22 cellular contexts compared by ENCODE assay signal in genomic region chr1:197218857-197219256, GRCh38. TPM values are rescaled to one million over a fixed set of nuclear protein-coding genes. Genes with fewer than 3 reads are reported as not detected.
"Had no signal": no experiment of that assay in that cellular context is flagged by ENCODE, and none has a peak within 500 bp of the region (broad histone marks: within the 10 kb centered on the region; RNA-seq: fewer than 3 reads in every experiment).

No MANE protein-coding gene starts in this region.

- H3K27ac Mint-ChIP-seq: nephron, progenitor cell of endocrine pancreas had no signal

- H3K4me3 Mint-ChIP-seq: nephron had no signal

- ATAC-seq: esophagus mucosa, heart left ventricle, left colon, left ventricle myocardium superior, pancreas, right cardiac atrium had no signal

- DNase-seq: cortex of kidney; dorsolateral prefrontal cortex; effector CD8-positive, alpha-beta T cell; heart left ventricle; hippocampal formation; left colon; left ventricle myocardium superior; mesenchymal stem cell; midbrain; occipital lobe; pancreas; right cardiac atrium; small intestine; stimulated activated CD4-positive, alpha-beta T cell treated with anti-CD3 and anti-CD28 coated beads, Interleukin-12 subunit alpha, Interleukin-12 subunit beta, amount 100 ng/mL, for 4 hours; stomach; substantia nigra; transverse colon had no signal

- H3K4me1 Mint-ChIP-seq: nephron had no signal

- H3K27me3 Mint-ChIP-seq: progenitor cell of endocrine pancreas had no signal

RNA-seq across cellular contexts. Expression of gene CRB1, which starts 49.2 kb away (rescaled TPM):
- total RNA-seq: esophagus mucosa, glomerular endothelial cell, progenitor cell of endocrine pancreas, thoracic aorta had no signal
